8 cellular contexts compared by ENCODE assay signal in genomic region chr1:230978491-230979388, GRCh38. TPM values are rescaled to one million over a fixed set of nuclear protein-coding genes. Genes with fewer than 3 reads are reported as not detected.
DNase-seq lines count a peak whose midpoint lies in the region; ATAC-seq and TF ChIP-seq lines count a peak whose summit lies in the region.

TSS of gene ARV1 (plus strand) at chr1:230979094. CDS start at chr1:230979106, 12 bp downstream.
TSS of gene TTC13 (minus strand) at chr1:230978861. CDS start at chr1:230978830, 31 bp downstream.

- WGBS in ectodermal cell, 2 experiments: 0% methylated on average over 79 of the region's 79 CpGs

- ATAC-seq in GM19468 (IDR thresholded peaks at IDR 0.05; ENCODE audit: extremely low read depth, unreplicated experiment) (peak; percentile 96), lower lobe of right lung (peak; percentile 99 to 100)

- peak within 1 kb of the TSS; percentile 85 for H3K4me3 ChIP-seq in ectodermal cell (ENCODE audit: insufficient read depth, low read depth, low read length)
- H3K4me3 ChIP-seq in lower lobe of right lung: peak within 1 kb of the TSS; percentile 73

- H3K27me3 ChIP-seq in ectodermal cell (ENCODE audit: control insufficient read depth, insufficient read depth, low read length, poor library complexity, severe bottlenecking) (no peaks in the 10 kb centered on the region), lower lobe of right lung (ENCODE audit: low read depth) (no peaks in the 10 kb centered on the region)

- H3K36me3 ChIP-seq in ectodermal cell (ENCODE audit: control insufficient read depth, insufficient read depth, low read length) (peaks cover 5% of the 10 kb centered on the region), lower lobe of right lung (peaks cover 24% of the 10 kb centered on the region)

- H3K27ac ChIP-seq in ectodermal cell (ENCODE audit: insufficient read depth, low read depth, low read length, poor library complexity, severe bottlenecking) (no peak within 1 kb of the TSS), lower lobe of right lung (peak within 1 kb of the TSS; percentile 78)

- TF ChIP-seq CTCF in lower lobe of right lung (IDR thresholded peaks at IDR 0.05): peak; percentile 29

- no peaks in the 10 kb centered on the region for H3K4me1 ChIP-seq in ectodermal cell (ENCODE audit: control insufficient read depth, insufficient read depth, low read length)
- peaks cover 38% of the 10 kb centered on the region for H3K4me1 ChIP-seq in lower lobe of right lung

- DNase-seq in COLO829 (ENCODE audit: low spot score) (peak; percentile 99), HS-5 (ENCODE audit: low read depth) (peak; percentile 89), NK-92 (lab: John Stamatoyannopoulos, UW; ENCODE audit: unreplicated experiment) (peak; percentile 76), lower lobe of right lung (peak; percentile 100)
- peak; percentile 90 to 95 for DNase-seq in activated CD8-positive, alpha-beta memory T cell treated with anti-CD3 and anti-CD28 coated beads for 1 hour (ENCODE audit: extremely low read depth in 1 of 2, low read depth in 1 of 2)
- DNase-seq in stimulated activated CD4-positive, alpha-beta T cell treated with anti-CD3 and anti-CD28 coated beads, TNF-alpha, amount 100 ng/mL, for 24 hours (ENCODE audit: low read depth in 3 of 3): peak; percentile 94 to 98 (median 94)

- intact Hi-C loops in lower lobe of right lung (cut with DNase I): no loop called here

- H3K9me3 ChIP-seq in ectodermal cell (ENCODE audit: control insufficient read depth, low read length): no peaks in the 10 kb centered on the region
- no peaks in the 10 kb centered on the region for H3K9me3 ChIP-seq in lower lobe of right lung

RNA-seq across cellular contexts. Expression of gene ARV1, which starts in this region (rescaled TPM):
- 26.0 TPM for polyA plus RNA-seq in ectodermal cell (2013, experiment 1 of 4)
- 29.3 TPM for polyA plus RNA-seq in ectodermal cell (2013, experiment 2 of 4)
- polyA plus RNA-seq in ectodermal cell (2013, experiment 3 of 4): 28.1 TPM
- 29.8 TPM for polyA plus RNA-seq in ectodermal cell (2013, experiment 4 of 4)
- total RNA-seq in lower lobe of right lung: 18.4 TPM

RNA-seq across cellular contexts. Expression of gene TTC13, which starts in this region (rescaled TPM):
- polyA plus RNA-seq in ectodermal cell (2013, experiment 1 of 4): 23.8 TPM
- polyA plus RNA-seq in ectodermal cell (2013, experiment 2 of 4): 23.2 TPM
- 17.4 TPM for polyA plus RNA-seq in ectodermal cell (2013, experiment 3 of 4)
- polyA plus RNA-seq in ectodermal cell (2013, experiment 4 of 4): 16.4 TPM
- total RNA-seq in lower lobe of right lung: 17.0 TPM
